Comparison of ENCODE assay signal across 17 cellular contexts in the genomic region with DNA sequence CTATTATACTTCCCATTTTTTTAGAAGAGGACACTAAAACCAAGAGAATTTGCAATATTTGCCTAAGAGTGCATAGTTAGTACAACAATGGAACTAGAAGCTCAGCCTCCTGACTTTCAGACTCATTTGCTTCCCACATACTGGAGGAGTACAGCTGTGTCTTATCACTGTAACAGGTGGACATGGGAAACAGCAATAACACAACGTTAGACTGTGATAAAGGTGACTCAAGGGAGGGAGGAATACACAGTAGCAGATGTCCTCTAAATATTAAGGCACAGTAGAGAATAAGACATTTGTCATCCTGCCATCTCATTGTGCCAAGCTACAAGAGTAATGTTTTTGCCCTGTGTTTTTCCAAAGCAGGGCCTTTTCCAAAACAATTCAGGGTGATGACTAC. TPM values are rescaled to one million over a fixed set of nuclear protein-coding genes. Genes with fewer than 3 reads are reported as not detected.
DNase-seq lines count a peak whose midpoint lies in the region; ATAC-seq, FAIRE-seq and TF ChIP-seq lines count a peak whose summit lies in the region.
"Had no signal": no experiment of that assay in that cellular context is flagged by ENCODE, and none has a peak within 500 bp of the region (broad histone marks: within the 10 kb centered on the region; RNA-seq: fewer than 3 reads in every experiment).

No MANE protein-coding gene starts in this region.

- dilution Hi-C loops in endothelial cell of umbilical vein (cut with MboI; ENCODE audit: extremely low pct_ligation_motif_present, low sequenced_read_pairs), result no loop called here

- TF ChIP-seq POLR2A in endothelial cell of umbilical vein (IDR thresholded peaks at IDR 0.05; ENCODE audit: low read depth, low read length), result no peak

- no peaks in the 10 kb centered on the region for H3K9me3 Mint-ChIP-seq in neural crest cell
- H3K9me3 Mint-ChIP-seq: GM23338 had no signal

- POLR2A ChIA-PET in endothelial cell of umbilical vein (lab: Charles Lee), result no interaction called here

- DNase-seq in CD1c-positive myeloid dendritic cell (ENCODE audit: extremely low spot score) (peak; percentile 7), NCI-H2171 treated with DMSO at 0.1 percent for 48 hours (lab: John Stamatoyannopoulos, UW) (peak; percentile 89), endothelial cell of umbilical vein (ENCODE audit: low read depth, low spot score) (peak; percentile 19), neural crest cell (ENCODE audit: low read depth, low spot score) (no peak), NCI-H2196 treated with DMSO at 0.1 percent for 48 hours (lab: John Stamatoyannopoulos, UW; ENCODE audit: unreplicated experiment) (no peak), DMS53 (lab: John Stamatoyannopoulos, UW) (no peak), D721Med (ENCODE audit: insufficient read length, low spot score) (no peak)
- DNase-seq: KG1, NCI-H1048, NCI-H146, NCI-H2081 treated with DMSO at 0.1 percent for 48 hours, NCI-H345, Peyer's patch, SHP77 treated with DMSO at 0.1 percent for 48 hours had no signal

- no peaks in the 10 kb centered on the region for H3K36me3 ChIP-seq in endothelial cell of umbilical vein (ENCODE audit: control insufficient read depth in 2 of 2, extremely low read depth in 1 of 2, insufficient read depth in 2 of 2, low read length in 2 of 2)
- H3K36me3 ChIP-seq: Peyer's patch had no signal

- no peaks in the 10 kb centered on the region for H3K36me3 Mint-ChIP-seq in neural crest cell (ENCODE audit: low read depth)

- no peak for ATAC-seq in HG02798 (IDR thresholded peaks at IDR 0.05; ENCODE audit: poor library complexity, unreplicated experiment)
- ATAC-seq: GM12878, GM23338 had no signal

- peak overlapping the region; percentile 67 for H3K27ac Mint-ChIP-seq in neural crest cell (ENCODE audit: unreplicated experiment)

- intact Hi-C loops in endothelial cell of umbilical vein (cut with micrococcal nuclease), result loop anchor here (2.0 kb wide), 1 partner anchor 159 kb away; no protein-coding TSS in a partner anchor

- H3K4me1 ChIP-seq in endothelial cell of umbilical vein (ENCODE audit: control insufficient read depth, extremely low read depth, insufficient read depth, low read length), result no peaks in the 10 kb centered on the region
- H3K4me1 ChIP-seq: Peyer's patch had no signal

- CTCF ChIA-PET in endothelial cell of umbilical vein (lab: Charles Lee), result interaction anchor here (1.5 to 2.6 kb wide), 9 partner anchors 10 to 198 kb away, joined by 3 to 20 read pairs (median 6); a partner anchor contains a TSS

- H3K27me3 ChIP-seq in endothelial cell of umbilical vein (ENCODE audit: control insufficient read depth in 2 of 2, insufficient read depth in 2 of 2, low read length in 2 of 2), result no peaks in the 10 kb centered on the region
- H3K27me3 ChIP-seq: Peyer's patch had no signal

- peak; percentile 62 for FAIRE-seq in endothelial cell of umbilical vein (lab: Jason Lieb, UNC)
- no peak for FAIRE-seq in D721Med (lab: Jason Lieb, UNC)
- FAIRE-seq: GM12878 had no signal

- no peaks in the 10 kb centered on the region for H4K20me1 ChIP-seq in endothelial cell of umbilical vein (replicated peaks; ENCODE audit: control insufficient read depth, extremely low read depth, insufficient read depth, low read length)

- no peak overlapping the region for H2AFZ ChIP-seq in endothelial cell of umbilical vein (ENCODE audit: low read depth, low read length)
- H2AFZ ChIP-seq: GM23338 had no signal

- BruUV-seq in endothelial cell of umbilical vein (replicated peaks; lab: Mats Ljungman, UMichigan), result no TSS peak

- no peaks in the 10 kb centered on the region for H3K9me1 ChIP-seq in endothelial cell of umbilical vein (replicated peaks; ENCODE audit: control insufficient read depth, extremely low read depth, insufficient read depth, low read length)

- H3K27me3 Mint-ChIP-seq in neural crest cell (ENCODE audit: low read depth), result no peaks in the 10 kb centered on the region

- no peaks in the 10 kb centered on the region for H3K9me3 ChIP-seq in endothelial cell of umbilical vein (replicated peaks; ENCODE audit: control insufficient read depth, insufficient read depth, low read length)
- H3K9me3 ChIP-seq: Peyer's patch had no signal

- no peak overlapping the region for H3K4me3 ChIP-seq in endothelial cell of umbilical vein (replicated peaks in 1 of 3; ENCODE audit: insufficient read depth in 1 of 3, low read depth in 1 of 3, low read length in 3 of 3)
- H3K4me3 ChIP-seq: GM12878, GM23338, Peyer's patch had no signal

- no peak overlapping the region for H3K27ac ChIP-seq in endothelial cell of umbilical vein (ENCODE audit: insufficient read depth, low read depth, low read length)
- H3K27ac ChIP-seq: Peyer's patch had no signal

- H3K79me2 ChIP-seq in endothelial cell of umbilical vein (ENCODE audit: control insufficient read depth, insufficient read depth, low read length), result no peaks in the 10 kb centered on the region

- H3K4me1 Mint-ChIP-seq in neural crest cell, result no peaks in the 10 kb centered on the region

- H3K4me2 ChIP-seq in endothelial cell of umbilical vein (ENCODE audit: insufficient read depth, low read length), result no peak overlapping the region
- H3K4me2 ChIP-seq: GM23338 had no signal

- H3K9ac ChIP-seq in endothelial cell of umbilical vein (replicated peaks; ENCODE audit: extremely low read depth, insufficient read depth, low read length), result no peak overlapping the region

- H3K4me3 Mint-ChIP-seq in neural crest cell, result no peak overlapping the region
- H3K4me3 Mint-ChIP-seq: GM23338 had no signal

- TF ChIP-seq CTCF in endothelial cell of umbilical vein (IDR thresholded peaks at IDR 0.05; ENCODE audit: extremely low read depth in 1 of 2, insufficient read depth in 1 of 2, low read depth in 1 of 2, low read length in 2 of 2), result no peak
- no peak for TF ChIP-seq CTCF in neural crest cell (conservative IDR thresholded peaks at IDR 0.05)
- TF ChIP-seq CTCF in D721Med (IDR thresholded peaks at IDR 0.05; ENCODE audit: insufficient read depth, missing control alignments), result no peak

TF ChIP-seq in endothelial cell of umbilical vein, 7 proteins besides CTCF, POLR2A, EP300 and RAD21:
- TF ChIP-seq MYC (IDR thresholded peaks at IDR 0.05; ENCODE audit: low read depth, low read length) (no peak), GATA2 (IDR thresholded peaks at IDR 0.05; ENCODE audit: insufficient read depth, insufficient read length, low read depth, low read length) (no peak), POLR2AphosphoS5 (IDR thresholded peaks at IDR 0.05; ENCODE audit: insufficient read depth, low read depth, low read length) (no peak), JUN (IDR thresholded peaks at IDR 0.05; ENCODE audit: borderline replicate concordance, insufficient read depth, insufficient read length, low read depth) (no peak), EZH2 (IDR thresholded peaks at IDR 0.05; ENCODE audit: borderline replicate concordance, low read depth, low read length, severe bottlenecking) (no peak), FOS (IDR thresholded peaks at IDR 0.05; ENCODE audit: borderline replicate concordance, insufficient read depth, low read length) (no peak)
- TF ChIP-seq, protein P1, sequence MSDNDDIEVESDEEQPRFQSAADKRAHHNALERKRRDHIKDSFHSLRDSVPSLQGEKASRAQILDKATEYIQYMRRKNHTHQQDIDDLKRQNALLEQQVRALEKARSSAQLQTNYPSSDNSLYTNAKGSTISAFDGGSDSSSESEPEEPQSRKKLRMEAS (IDR thresholded peaks at IDR 0.05; ENCODE audit: insufficient read depth, insufficient read length), result no peak

RNA-seq across cellular contexts. Expression of a gene that starts 55.4 kb away (rescaled TPM):
- total RNA-seq in endothelial cell of umbilical vein (152 and 177 TPM in 2 replicates), neural crest cell (26.6 and 27.7 TPM in 2 replicates)
- polyA plus RNA-seq in endothelial cell of umbilical vein, result 60.1 and 68.8 TPM in 2 replicates
- 75.4 and 89.5 TPM in 2 replicates for polyA plus RNA-seq in endothelial cell of umbilical vein (2011; cell fraction: cytosol; rRNA removed)
- 149 and 163 TPM in 2 replicates for polyA plus RNA-seq in endothelial cell of umbilical vein (2011; cell fraction: nucleus; rRNA removed)
- 128 and 187 TPM in 2 replicates for polyA plus RNA-seq in endothelial cell of umbilical vein (2012)
- polyA minus RNA-seq in endothelial cell of umbilical vein, result 180 and 216 TPM in 2 replicates
- polyA minus RNA-seq in endothelial cell of umbilical vein (2011; cell fraction: cytosol; rRNA and poly(A)+ RNA removed), result 36.5 TPM
- polyA minus RNA-seq in endothelial cell of umbilical vein (2011; cell fraction: nucleus; rRNA and poly(A)+ RNA removed), result 174 and 238 TPM in 2 replicates

Comparison
In these comparisons a context has a peak if more than half of its experiments do, and no peak if none do; other contexts are left out.
1. DNase-seq: peak in CD1c-positive myeloid dendritic cell (single experiment), NCI-H2171 treated with DMSO at 0.1 percent for 48 hours (single experiment) and endothelial cell of umbilical vein (single experiment); none in neural crest cell (single experiment), NCI-H2196 treated with DMSO at 0.1 percent for 48 hours (single experiment), DMS53 (single experiment) and D721Med (single experiment).